In the genomic region with DNA sequence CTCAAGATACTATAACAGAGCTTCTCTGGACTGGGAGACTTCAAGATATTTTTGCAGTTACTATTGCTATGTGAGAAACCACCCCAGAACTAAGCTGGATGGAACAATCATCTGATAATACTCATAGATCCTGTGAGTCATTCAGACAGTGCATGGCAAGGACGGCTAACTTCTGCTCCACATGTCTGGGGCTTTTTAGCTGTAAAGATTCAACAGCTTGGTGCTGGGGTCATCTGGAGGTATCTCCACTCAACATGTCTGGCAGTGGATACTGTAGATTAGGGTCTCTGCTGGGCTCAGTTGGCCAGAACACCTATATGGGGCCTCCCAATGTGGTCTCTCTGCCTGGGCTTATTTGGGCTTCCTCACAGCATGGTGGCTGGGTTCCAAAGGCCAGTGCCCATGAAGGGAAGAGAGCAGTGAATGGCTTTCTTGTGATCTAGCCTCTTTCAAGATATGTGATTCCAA, we compare ENCODE assay signal across 15 cellular contexts.
DNase-seq lines count a peak whose midpoint lies in the region; ATAC-seq and TF ChIP-seq lines count a peak whose summit lies in the region.
"Had no signal": no experiment of that assay in that cellular context is flagged by ENCODE, and none has a peak within 500 bp of the region (broad histone marks: within the 10 kb centered on the region; RNA-seq: fewer than 3 reads in every experiment).

No MANE protein-coding gene starts in this region.

- no peak for DNase-seq in MCF 10A (ENCODE audit: unreplicated experiment)
- DNase-seq in breast epithelium (ENCODE audit: low spot score in 2 of 2) = no peak
- DNase-seq in amniotic epithelial cell (ENCODE audit: low read depth) = peak; percentile 89
- DNase-seq in fibroblast of villous mesenchyme (ENCODE audit: low read depth) = peak; percentile 87
- DNase-seq in middle frontal gyrus (ENCODE audit: extremely low spot score, low spot score) = no peak
- no peak for DNase-seq in neural progenitor cell (ENCODE audit: low spot score)
- no peak for DNase-seq in activated CD8-positive, alpha-beta T cell treated with anti-CD3 and anti-CD28 coated beads for 36 hours
- DNase-seq: activated CD8-positive, alpha-beta memory T cell treated with anti-CD3 and anti-CD28 coated beads, Interleukin-2, amount 10 ng/mL, durations not matched to agents 7 days and 5 days; endodermal cell; NCI-H345; right cardiac atrium; T-helper 9 cell had no signal

- H3K4me1 Mint-ChIP-seq in MCF 10A (ENCODE audit: insufficient read depth, unreplicated experiment) = peaks cover 10% of the 10 kb centered on the region
- H3K4me1 Mint-ChIP-seq in neural progenitor cell = peaks cover 11% of the 10 kb centered on the region
- peaks cover 4% of the 10 kb centered on the region for H3K4me1 Mint-ChIP-seq in activated CD8-positive, alpha-beta T cell treated with anti-CD3 and anti-CD28 coated beads for 36 hours (ENCODE audit: low read depth)
- H3K4me1 Mint-ChIP-seq: activated CD8-positive, alpha-beta memory T cell treated with anti-CD3 and anti-CD28 coated beads, Interleukin-2, amount 10 ng/mL, durations not matched to agents 7 days and 5 days had no signal

- no peak overlapping the region for H3K4me2 ChIP-seq in neural progenitor cell

- H2AFZ ChIP-seq in neural progenitor cell (replicated peaks) = no peak overlapping the region

- ATAC-seq in HG03139 (IDR thresholded peaks at IDR 0.05; ENCODE audit: unreplicated experiment) = no peak
- ATAC-seq in activated CD8-positive, alpha-beta T cell treated with anti-CD3 and anti-CD28 coated beads for 36 hours = no peak
- ATAC-seq: activated CD8-positive, alpha-beta memory T cell treated with anti-CD3 and anti-CD28 coated beads, Interleukin-2, amount 10 ng/mL, durations not matched to agents 7 days and 5 days; Panc1; right cardiac atrium had no signal

- no peaks in the 10 kb centered on the region for H3K9me3 ChIP-seq in breast epithelium
- no peaks in the 10 kb centered on the region for H3K9me3 ChIP-seq in neural progenitor cell (ENCODE audit: low read depth)

- H3K4me1 ChIP-seq in breast epithelium (no peaks in the 10 kb centered on the region), neural progenitor cell (peaks cover 5% of the 10 kb centered on the region)

- intact Hi-C loops in MCF 10A (cut with micrococcal nuclease) (no loop called here), breast epithelium (cut with DNase I; ENCODE audit: low total_unique reads) (no loop called here)
- intact Hi-C loops in activated CD8-positive, alpha-beta T cell treated with anti-CD3 and anti-CD28 coated beads for 36 hours (cut with micrococcal nuclease) = no loop called here

- H3K4me3 Mint-ChIP-seq in MCF 10A (ENCODE audit: unreplicated experiment) (no peak overlapping the region), neural progenitor cell (no peak overlapping the region)
- H3K4me3 Mint-ChIP-seq in activated CD8-positive, alpha-beta T cell treated with anti-CD3 and anti-CD28 coated beads for 36 hours = no peak overlapping the region
- H3K4me3 Mint-ChIP-seq: activated CD8-positive, alpha-beta memory T cell treated with anti-CD3 and anti-CD28 coated beads, Interleukin-2, amount 10 ng/mL, durations not matched to agents 7 days and 5 days; activated naive CD8-positive, alpha-beta T cell; endodermal cell had no signal

- H3K36me3 ChIP-seq in breast epithelium (no peaks in the 10 kb centered on the region), neural progenitor cell (no peaks in the 10 kb centered on the region)

- H3K4me3 ChIP-seq in breast epithelium (no peak overlapping the region), fibroblast of villous mesenchyme (ENCODE audit: low read depth, low read length) (no peak overlapping the region), neural progenitor cell (no peak overlapping the region)

- peak overlapping the region; percentile 23 for H3K27ac Mint-ChIP-seq in MCF 10A (ENCODE audit: low read depth, unreplicated experiment)
- H3K27ac Mint-ChIP-seq in neural progenitor cell = no peak overlapping the region
- H3K27ac Mint-ChIP-seq in activated CD8-positive, alpha-beta T cell treated with anti-CD3 and anti-CD28 coated beads for 36 hours = no peak overlapping the region
- H3K27ac Mint-ChIP-seq: activated CD8-positive, alpha-beta memory T cell treated with anti-CD3 and anti-CD28 coated beads, Interleukin-2, amount 10 ng/mL, durations not matched to agents 7 days and 5 days; activated naive CD8-positive, alpha-beta T cell; endodermal cell had no signal

- H3K36me3 Mint-ChIP-seq in MCF 10A (ENCODE audit: insufficient read depth, unreplicated experiment) (no peaks in the 10 kb centered on the region), neural progenitor cell (no peaks in the 10 kb centered on the region)
- H3K36me3 Mint-ChIP-seq in activated CD8-positive, alpha-beta T cell treated with anti-CD3 and anti-CD28 coated beads for 36 hours (ENCODE audit: low read depth) = no peaks in the 10 kb centered on the region
- H3K36me3 Mint-ChIP-seq: activated CD8-positive, alpha-beta memory T cell treated with anti-CD3 and anti-CD28 coated beads, Interleukin-2, amount 10 ng/mL, durations not matched to agents 7 days and 5 days; activated naive CD8-positive, alpha-beta T cell had no signal

- POLR2A ChIA-PET in MCF 10A (lab: Yijun Ruan, JAX) = interaction anchor here (1.3 kb wide), 1 partner anchor 10 kb away, joined by 5 read pairs; no protein-coding TSS in a partner anchor
- POLR2A ChIA-PET in activated CD8-positive, alpha-beta T cell treated with anti-CD3 and anti-CD28 coated beads for 36 hours (lab: Charles Lee) = no interaction called here

- no peaks in the 10 kb centered on the region for H4K20me1 ChIP-seq in neural progenitor cell (ENCODE audit: low read depth)

- no peaks in the 10 kb centered on the region for H3F3A ChIP-seq in neural progenitor cell (ENCODE audit: low read depth)

- H3K79me2 ChIP-seq in neural progenitor cell (ENCODE audit: low read depth) = no peaks in the 10 kb centered on the region

- no peaks in the 10 kb centered on the region for H3K9me3 Mint-ChIP-seq in MCF 10A (ENCODE audit: unreplicated experiment)
- H3K9me3 Mint-ChIP-seq in neural progenitor cell = peaks cover 2% of the 10 kb centered on the region
- no peaks in the 10 kb centered on the region for H3K9me3 Mint-ChIP-seq in activated CD8-positive, alpha-beta T cell treated with anti-CD3 and anti-CD28 coated beads for 36 hours
- H3K9me3 Mint-ChIP-seq: endodermal cell had no signal

- TF ChIP-seq POLR2A in breast epithelium (IDR thresholded peaks at IDR 0.05) = no peak

- no peak for TF ChIP-seq CTCF in MCF 10A (IDR thresholded peaks at IDR 0.05; ENCODE audit: unreplicated experiment)
- no peak for TF ChIP-seq CTCF in breast epithelium (IDR thresholded peaks at IDR 0.05)
- no peak for TF ChIP-seq CTCF in fibroblast of villous mesenchyme (IDR thresholded peaks at IDR 0.05; ENCODE audit: insufficient read depth, low read depth, low read length)
- TF ChIP-seq CTCF in neural progenitor cell (IDR thresholded peaks at IDR 0.05) = no peak
- no peak for TF ChIP-seq CTCF in activated CD8-positive, alpha-beta T cell treated with anti-CD3 and anti-CD28 coated beads for 36 hours (IDR thresholded peaks at IDR 0.05)

- H3K27me3 ChIP-seq in breast epithelium (no peaks in the 10 kb centered on the region), neural progenitor cell (no peaks in the 10 kb centered on the region)

- no peak overlapping the region for H3K9ac ChIP-seq in neural progenitor cell

- H3K27ac ChIP-seq in breast epithelium = no peak overlapping the region
- H3K27ac ChIP-seq in neural progenitor cell = no peak overlapping the region

- no TSS peak for BruUV-seq in MCF 10A (replicated peaks; lab: Mats Ljungman, UMichigan)

- H3K27me3 Mint-ChIP-seq in MCF 10A (ENCODE audit: insufficient read depth, unreplicated experiment) (no peaks in the 10 kb centered on the region), neural progenitor cell (ENCODE audit: insufficient read depth, low read depth) (peaks cover 2% of the 10 kb centered on the region)
- H3K27me3 Mint-ChIP-seq in activated CD8-positive, alpha-beta T cell treated with anti-CD3 and anti-CD28 coated beads for 36 hours = peaks cover 6% of the 10 kb centered on the region

- CTCF ChIA-PET in MCF 10A (lab: Yijun Ruan, JAX) = interaction anchor here (1.1 kb wide), 1 partner anchor 23 kb away, joined by 5 read pairs; no protein-coding TSS in a partner anchor
- CTCF ChIA-PET in activated CD8-positive, alpha-beta T cell treated with anti-CD3 and anti-CD28 coated beads for 36 hours (lab: Charles Lee) = interaction anchor here (1.9 kb wide), 1 partner anchor 10 kb away, joined by 4 read pairs; no protein-coding TSS in a partner anchor

Comparison
In these comparisons a context has a peak if more than half of its experiments do, and no peak if none do; other contexts are left out.
1. DNase-seq: peak in amniotic epithelial cell (single experiment) and fibroblast of villous mesenchyme (single experiment); none in MCF 10A (single experiment), breast epithelium (0 of 2), middle frontal gyrus (single experiment), neural progenitor cell (single experiment) and activated CD8-positive, alpha-beta T cell treated with anti-CD3 and anti-CD28 coated beads for 36 hours (single experiment).